In genomic region chr4:153127773-153128494, GRCh38 we compare ENCODE assay signal across 7 cellular contexts.
DNase-seq lines count a peak whose midpoint lies in the region; ATAC-seq, FAIRE-seq and TF ChIP-seq lines count a peak whose summit lies in the region.

No MANE protein-coding gene starts in this region.

- POLR2A ChIA-PET in HepG2 (lab: Yijun Ruan, JAX) = interaction anchor here (0.8 to 1.4 kb wide), 2 partner anchors 37 to 45 kb away, joined by 3 to 5 read pairs; no protein-coding TSS in a partner anchor

- H3K9me3 ChIP-seq in HepG2 (ENCODE audit: low read length) = no peaks in the 10 kb centered on the region

- in situ Hi-C loops in HepG2 (cut with HindIII; ENCODE audit: extremely low pct_ligation_motif_present, low pct_unique_long_range_greater_than_20kb) = loop anchor here (5.0 kb wide), 2 partner anchors 46 to 281 kb away; no protein-coding TSS in a partner anchor

- TF ChIP-seq CTCF in HepG2 (CRISPR knock-in tag; IDR thresholded peaks at IDR 0.05) = peak; percentile 84

- no peaks in the 10 kb centered on the region for H3K79me2 ChIP-seq in HepG2 (ENCODE audit: insufficient read depth, low read length)

- peak; percentile 87 for TF ChIP-seq RAD21 in HepG2 (CRISPR knock-in tag; IDR thresholded peaks at IDR 0.05)

- DNase-seq in NCI-H526 (lab: John Stamatoyannopoulos, UW) (peak; percentile 86 to 95), dermis microvascular lymphatic vessel endothelial cell (ENCODE audit: low read depth in 2 of 2) (peak; percentile 58 to 82), HepG2 (ENCODE audit: low spot score) (peak; percentile 67)
- DNase-seq in activated CD4-positive, alpha-beta T cell treated with anti-CD3 and anti-CD28 coated beads, Interleukin-2, amount 50 U/mL, for 24 hours (ENCODE audit: low read depth in 1 of 2, low spot score in 1 of 2) = peak; percentile 73 to 84
- peak; percentile 67 to 77 (median 68) for DNase-seq in stimulated activated CD4-positive, alpha-beta T cell treated with anti-CD3 and anti-CD28 coated beads, TNF-alpha, amount 100 ng/mL, for 1 hour (ENCODE audit: low read depth in 3 of 3, low spot score in 1 of 3)

- FAIRE-seq in HepG2 (lab: Jason Lieb, UNC) = peak; percentile 70

- ATAC-seq in GM18517 (IDR thresholded peaks at IDR 0.05; ENCODE audit: unreplicated experiment) (peak; percentile 62), HG03521 (IDR thresholded peaks at IDR 0.05; ENCODE audit: unreplicated experiment) (peak; percentile 60), HepG2 (peak; percentile 85)

- H3K27ac ChIP-seq in HepG2 (ENCODE audit: extremely low read length, insufficient read depth, low read length) = no peak overlapping the region

- peak overlapping the region in 2 of 3 experiments; percentile 0 to 41; a peak in 2 of 6 replicates for H3K4me3 ChIP-seq in HepG2 (replicated peaks in 1 of 3; ENCODE audit: insufficient read depth in 1 of 3, low read depth in 2 of 3, low read length in 3 of 3)

- 4% methylated on average over 18 of the region's 18 CpGs for WGBS in HepG2 (ENCODE audit: low lambda C conversion rate)

- H3K4me2 ChIP-seq in HepG2 (ENCODE audit: low read depth, low read length) = peak overlapping the region; percentile 69

- no peaks in the 10 kb centered on the region for H3K36me3 ChIP-seq in HepG2 (replicated peaks in 1 of 2; ENCODE audit: control insufficient read depth in 1 of 2, insufficient read depth in 2 of 2, low read length in 2 of 2)

- CTCF ChIA-PET in HepG2 (lab: Yijun Ruan, JAX; ENCODE audit: low intra/inter-chr PET ratio, low total read pairs) = interaction anchor here (0.8 to 2.7 kb wide), 4 partner anchors 43 to 282 kb away, joined by 5 to 51 read pairs (median 5); no protein-coding TSS in a partner anchor

- H2AFZ ChIP-seq in HepG2 (ENCODE audit: low read length) = no peak overlapping the region

- no TSS peak for BruUV-seq in HepG2 (replicated peaks; lab: Mats Ljungman, UMichigan)

- H3K9ac ChIP-seq in HepG2 (ENCODE audit: insufficient read depth, low read depth, low read length) = no peak overlapping the region

- H4K20me1 ChIP-seq in HepG2 (ENCODE audit: insufficient read depth, low read length) = no peaks in the 10 kb centered on the region

- TF ChIP-seq POLR2A in HepG2 (IDR thresholded peaks at IDR 0.05; ENCODE audit: insufficient read depth in 1 of 2, low read depth in 2 of 2, low read length in 2 of 2) = no peak

- peaks cover 20% of the 10 kb centered on the region for H3K4me1 ChIP-seq in HepG2 (ENCODE audit: insufficient read depth, low read length)

- intact Hi-C loops in HepG2 (cut with micrococcal nuclease; ENCODE audit: unreplicated experiment) = loop anchor here (1.0 to 10.0 kb wide), 5 partner anchors 45 to 351 kb away; partner anchors contain the start of genes ARFIP1, FHDC1 and TIGD4

- no peaks in the 10 kb centered on the region; a peak in 1 of 5 replicates for H3K27me3 ChIP-seq in HepG2 (ENCODE audit: control insufficient read depth in 1 of 2, insufficient read depth in 2 of 2, low read length in 2 of 2)

- TF ChIP-seq EP300 in HepG2 (IDR thresholded peaks at IDR 0.05; ENCODE audit: low read depth in 2 of 2, low read length in 2 of 2) (no peak), HepG2 (CRISPR knock-in tag; IDR thresholded peaks at IDR 0.05; ENCODE audit: borderline replicate concordance) (no peak)

TF ChIP-seq in HepG2, 621 proteins besides CTCF, POLR2A, EP300 and RAD21:
- TF ChIP-seq STAG1 (CRISPR knock-in tag; IDR thresholded peaks at IDR 0.05) (peak; percentile 85), KLF13 (CRISPR knock-in tag; IDR thresholded peaks at IDR 0.05) (no peak), IRF2 (CRISPR knock-in tag; IDR thresholded peaks at IDR 0.05) (0 out of 2 replicates have a peak, but pooled peaks have one; percentile 26), THAP8 (CRISPR knock-in tag; IDR thresholded peaks at IDR 0.05; ENCODE audit: borderline replicate concordance) (no peak), SOX6 (IDR thresholded peaks at IDR 0.05) (no peak), SOX6 (CRISPR knock-in tag; IDR thresholded peaks at IDR 0.05) (peak; percentile 32; the same call in 1 of the 2 replicates), MIXL1 (CRISPR knock-in tag; IDR thresholded peaks at IDR 0.05) (0 out of 2 replicates have a peak, but pooled peaks have one; percentile 44), XRCC5 (optimal IDR thresholded peaks at IDR 0.05; ENCODE audit: low read length) (peak; percentile 23), SMC3 (IDR thresholded peaks at IDR 0.05; ENCODE audit: low read length) (peak; percentile 84), PPARG (CRISPR knock-in tag; conservative IDR thresholded peaks at IDR 0.05) (no peak), KDM2A (CRISPR knock-in tag; IDR thresholded peaks at IDR 0.05; ENCODE audit: borderline replicate concordance, low read depth) (0 out of 2 replicates have a peak, but pooled peaks have one; percentile 36), TAF15 (IDR thresholded peaks at IDR 0.05; ENCODE audit: low read depth, low read length, poor library complexity, severe bottlenecking) (no peak), SOX13 (IDR thresholded peaks at IDR 0.05) (no peak), SOX13 (CRISPR knock-in tag; conservative IDR thresholded peaks at IDR 0.05 in 1 of 2, IDR thresholded peaks at IDR 0.05 in 1 of 2) (0 out of 4 replicates have a peak, but pooled peaks of 1 of the 2 experiments have one; percentile 17), RFX3 (CRISPR knock-in tag; IDR thresholded peaks at IDR 0.05) (no peak), TCF7 (IDR thresholded peaks at IDR 0.05; ENCODE audit: low read depth) (0 out of 2 replicates have a peak, but pooled peaks have one; percentile 14), RXRB (CRISPR knock-in tag; IDR thresholded peaks at IDR 0.05; ENCODE audit: borderline replicate concordance) (peak; percentile 19; the same call in 1 of the 2 replicates), ZNF33A (CRISPR knock-in tag; IDR thresholded peaks at IDR 0.05; ENCODE audit: borderline replicate concordance) (no peak), ZNF335 (CRISPR knock-in tag; IDR thresholded peaks at IDR 0.05) (no peak), ERF (CRISPR knock-in tag; IDR thresholded peaks at IDR 0.05) (0 out of 2 replicates have a peak, but pooled peaks have one; percentile 26)
- TF ChIP-seq, protein P1, sequence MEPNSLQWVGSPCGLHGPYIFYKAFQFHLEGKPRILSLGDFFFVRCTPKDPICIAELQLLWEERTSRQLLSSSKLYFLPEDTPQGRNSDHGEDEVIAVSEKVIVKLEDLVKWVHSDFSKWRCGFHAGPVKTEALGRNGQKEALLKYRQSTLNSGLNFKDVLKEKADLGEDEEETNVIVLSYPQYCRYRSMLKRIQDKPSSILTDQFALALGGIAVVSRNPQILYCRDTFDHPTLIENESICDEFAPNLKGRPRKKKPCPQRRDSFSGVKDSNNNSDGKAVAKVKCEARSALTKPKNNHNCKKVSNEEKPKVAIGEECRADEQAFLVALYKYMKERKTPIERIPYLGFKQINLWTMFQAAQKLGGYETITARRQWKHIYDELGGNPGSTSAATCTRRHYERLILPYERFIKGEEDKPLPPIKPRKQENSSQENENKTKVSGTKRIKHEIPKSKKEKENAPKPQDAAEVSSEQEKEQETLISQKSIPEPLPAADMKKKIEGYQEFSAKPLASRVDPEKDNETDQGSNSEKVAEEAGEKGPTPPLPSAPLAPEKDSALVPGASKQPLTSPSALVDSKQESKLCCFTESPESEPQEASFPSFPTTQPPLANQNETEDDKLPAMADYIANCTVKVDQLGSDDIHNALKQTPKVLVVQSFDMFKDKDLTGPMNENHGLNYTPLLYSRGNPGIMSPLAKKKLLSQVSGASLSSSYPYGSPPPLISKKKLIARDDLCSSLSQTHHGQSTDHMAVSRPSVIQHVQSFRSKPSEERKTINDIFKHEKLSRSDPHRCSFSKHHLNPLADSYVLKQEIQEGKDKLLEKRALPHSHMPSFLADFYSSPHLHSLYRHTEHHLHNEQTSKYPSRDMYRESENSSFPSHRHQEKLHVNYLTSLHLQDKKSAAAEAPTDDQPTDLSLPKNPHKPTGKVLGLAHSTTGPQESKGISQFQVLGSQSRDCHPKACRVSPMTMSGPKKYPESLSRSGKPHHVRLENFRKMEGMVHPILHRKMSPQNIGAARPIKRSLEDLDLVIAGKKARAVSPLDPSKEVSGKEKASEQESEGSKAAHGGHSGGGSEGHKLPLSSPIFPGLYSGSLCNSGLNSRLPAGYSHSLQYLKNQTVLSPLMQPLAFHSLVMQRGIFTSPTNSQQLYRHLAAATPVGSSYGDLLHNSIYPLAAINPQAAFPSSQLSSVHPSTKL (CRISPR knock-in tag; IDR thresholded peaks at IDR 0.05) = peak; percentile 21; the same call in 1 of the 2 replicates
- TF ChIP-seq, protein P2, sequence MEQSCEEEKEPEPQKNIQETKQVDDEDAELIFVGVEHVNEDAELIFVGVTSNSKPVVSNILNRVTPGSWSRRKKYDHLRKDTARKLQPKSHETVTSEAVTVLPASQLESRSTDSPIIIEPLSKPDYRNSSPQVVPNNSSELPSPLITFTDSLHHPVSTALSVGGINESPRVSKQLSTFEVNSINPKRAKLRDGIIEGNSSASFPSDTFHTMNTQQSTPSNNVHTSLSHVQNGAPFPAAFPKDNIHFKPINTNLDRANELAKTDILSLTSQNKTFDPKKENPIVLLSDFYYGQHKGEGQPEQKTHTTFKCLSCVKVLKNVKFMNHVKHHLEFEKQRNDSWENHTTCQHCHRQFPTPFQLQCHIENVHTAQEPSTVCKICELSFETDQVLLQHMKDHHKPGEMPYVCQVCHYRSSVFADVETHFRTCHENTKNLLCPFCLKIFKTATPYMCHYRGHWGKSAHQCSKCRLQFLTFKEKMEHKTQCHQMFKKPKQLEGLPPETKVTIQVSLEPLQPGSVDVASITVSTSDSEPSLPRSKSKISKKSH (CRISPR knock-in tag; IDR thresholded peaks at IDR 0.05; ENCODE audit: borderline replicate concordance) = no peak
TF ChIP-seq in HepG2: peak in this region for 12.
